Comparison of ENCODE assay signal across 18 cellular contexts in the genomic region with DNA sequence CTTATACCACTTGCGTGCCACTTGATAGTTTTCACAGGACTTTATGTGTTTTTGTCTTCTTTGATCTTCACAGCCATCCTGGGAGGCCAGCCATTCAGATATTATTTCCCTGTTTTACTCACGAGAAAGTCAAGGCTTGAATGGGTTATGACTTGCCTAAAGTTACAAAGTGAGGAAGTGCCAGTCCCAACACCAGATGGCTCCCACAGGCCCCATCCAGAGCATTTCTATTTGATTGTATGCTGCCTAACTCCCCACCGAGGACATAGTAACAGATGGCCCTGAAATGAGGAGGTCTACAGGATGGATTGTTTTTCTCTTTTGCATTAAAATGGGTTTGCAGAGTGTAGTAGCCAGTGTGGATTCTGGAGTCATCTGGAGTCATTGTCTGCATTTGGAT.
"Had no signal": no experiment of that assay in that cellular context is flagged by ENCODE, and none has a peak within 500 bp of the region (broad histone marks: within the 10 kb centered on the region; RNA-seq: fewer than 3 reads in every experiment).

No MANE protein-coding gene starts in this region.

- H3K9me3 ChIP-seq: colonic mucosa, ovary, psoas muscle, testis, tibial artery had no signal

- H3K27ac ChIP-seq: colonic mucosa, ovary, psoas muscle, sigmoid colon, testis, tibial artery had no signal

- H3K27me3 ChIP-seq: colonic mucosa, ovary, sigmoid colon, testis, tibial artery had no signal

- H3K4me1 ChIP-seq: colonic mucosa, psoas muscle, sigmoid colon, testis, tibial artery had no signal

- H3K4me3 ChIP-seq: colonic mucosa, lung, ovary, psoas muscle, sigmoid colon, testis, tibial artery had no signal

- H3K36me3 ChIP-seq: colonic mucosa, ovary, sigmoid colon, tibial artery had no signal

- DNase-seq: colonic mucosa; dermis blood vessel endothelial cell; effector memory CD8-positive, alpha-beta T cell; erythroblast; natural killer cell; occipital lobe; ovary; posterior cingulate gyrus; psoas muscle; right cardiac atrium; sigmoid colon; stimulated activated CD4-positive, alpha-beta T cell treated with anti-CD3 and anti-CD28 coated beads, Interleukin-2, amount 100 ng/mL, for 24 hours; stimulated activated CD4-positive, alpha-beta T cell treated with anti-CD3 and anti-CD28 coated beads, Interleukin-4, amount 100 ng/mL, for 4 hours; stimulated activated naive CD8-positive, alpha-beta T cell treated with anti-CD3 and anti-CD28 coated beads, Interleukin-15, Interleukin-2, amounts not matched to agents 100 U/mL and 50 U/mL, for 24 hours; substantia nigra; testis; tibial artery had no signal
